ENCODE assay signal across 9 cellular contexts in the genomic region with DNA sequence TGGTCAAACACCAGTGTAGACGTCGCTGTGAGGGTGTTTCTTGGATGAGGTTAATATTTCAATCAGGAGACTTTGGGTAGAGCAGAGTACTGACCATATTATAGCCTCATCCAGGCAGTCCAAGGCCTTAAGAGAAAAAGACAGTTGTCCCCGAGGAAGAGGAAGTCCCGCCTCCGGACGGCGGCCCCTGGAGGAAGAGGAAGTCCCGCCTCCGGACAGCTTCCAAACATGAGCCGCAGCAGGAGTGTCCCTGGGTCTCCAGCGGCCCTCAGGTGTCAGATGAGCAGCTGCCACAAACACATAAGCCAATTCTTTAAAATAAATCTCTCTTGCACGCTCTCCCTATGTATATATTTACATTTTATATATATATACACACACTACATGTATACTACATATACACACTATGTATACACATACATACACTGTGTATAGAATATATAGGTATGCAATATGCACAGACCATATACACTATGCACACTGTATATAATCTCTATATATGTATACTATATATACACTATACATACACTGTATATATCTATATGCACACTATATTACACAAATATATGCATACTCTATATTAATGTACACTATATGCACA. TPM values are rescaled to one million over a fixed set of nuclear protein-coding genes. Genes with fewer than 3 reads are reported as not detected.
DNase-seq lines count a peak whose midpoint lies in the region; ATAC-seq, FAIRE-seq and TF ChIP-seq lines count a peak whose summit lies in the region.
"Had no signal": no experiment of that assay in that cellular context is flagged by ENCODE, and none has a peak within 500 bp of the region (broad histone marks: within the 10 kb centered on the region; RNA-seq: fewer than 3 reads in every experiment).

No MANE protein-coding gene starts in this region.

- H3K27me3 ChIP-seq in BE2C = no peaks in the 10 kb centered on the region

- ATAC-seq in HG03159 (IDR thresholded peaks at IDR 0.05; ENCODE audit: unreplicated experiment) (peak; percentile 65), GM18909 (IDR thresholded peaks at IDR 0.05; ENCODE audit: poor library complexity, unreplicated experiment) (no peak)

- H3K9ac ChIP-seq in kidney (ENCODE audit: low read length in 2 of 2) = no peak overlapping the region

- H3K4me1 ChIP-seq in BE2C (no peaks in the 10 kb centered on the region; the same call in 1 of the 2 replicates), kidney (ENCODE audit: control insufficient read depth in 1 of 2, insufficient read depth in 1 of 2, low read depth in 1 of 2, low read length in 2 of 2) (peaks cover 0 to 11% of the 10 kb centered on the region in 2 donors)

- no peak overlapping the region for H3K27ac ChIP-seq in kidney (ENCODE audit: low read depth in 2 of 2, low read length in 2 of 2)
- H3K27ac ChIP-seq: epithelial cell of prostate had no signal

- peak; percentile 39 for DNase-seq in BE2C
- peak; percentile 87 for DNase-seq in activated CD4-positive, alpha-beta T cell treated with anti-CD3 and anti-CD28 coated beads, Interleukin-2, amount 10 ng/mL, durations not matched to agents 24 days and 14 days
- DNase-seq in kidney = peak; percentile 84
- DNase-seq in kidney tubule cell (ENCODE audit: low spot score) = no peak
- no peak for DNase-seq in effector CD4-positive, alpha-beta T cell
- DNase-seq in posterior vena cava (ENCODE audit: low spot score) = no peak

- peak overlapping the region; percentile 49 for H3K27ac Mint-ChIP-seq in activated CD4-positive, alpha-beta T cell treated with anti-CD3 and anti-CD28 coated beads, Interleukin-2, amount 10 ng/mL, durations not matched to agents 24 days and 14 days

- no peak for FAIRE-seq in kidney (lab: Jason Lieb, UNC)

- H3K9me3 ChIP-seq in BE2C = no peaks in the 10 kb centered on the region
- H3K9me3 ChIP-seq in kidney (ENCODE audit: control insufficient read depth in 1 of 2, low read length in 2 of 2) = no peaks in the 10 kb centered on the region

- H3K4me3 ChIP-seq in BE2C (ENCODE audit: low read depth, low read length) (no peak overlapping the region), kidney (ENCODE audit: low read length in 2 of 2) (no peak overlapping the region)

- H3K36me3 Mint-ChIP-seq in activated CD4-positive, alpha-beta T cell treated with anti-CD3 and anti-CD28 coated beads, Interleukin-2, amount 10 ng/mL, durations not matched to agents 24 days and 14 days (ENCODE audit: low read depth) = no peaks in the 10 kb centered on the region

- TF ChIP-seq CTCF in BE2C (IDR thresholded peaks at IDR 0.05; ENCODE audit: low read depth, low read length) (no peak), kidney (IDR thresholded peaks at IDR 0.05; ENCODE audit: borderline replicate concordance, extremely low read depth, insufficient read depth) (no peak)

- H3K4me1 Mint-ChIP-seq in activated CD4-positive, alpha-beta T cell treated with anti-CD3 and anti-CD28 coated beads, Interleukin-2, amount 10 ng/mL, durations not matched to agents 24 days and 14 days = peaks cover 4% of the 10 kb centered on the region

- no peaks in the 10 kb centered on the region for H3K27me3 Mint-ChIP-seq in activated CD4-positive, alpha-beta T cell treated with anti-CD3 and anti-CD28 coated beads, Interleukin-2, amount 10 ng/mL, durations not matched to agents 24 days and 14 days

- intact Hi-C loops in activated CD4-positive, alpha-beta T cell treated with anti-CD3 and anti-CD28 coated beads, Interleukin-2, amount 10 ng/mL, durations not matched to agents 24 days and 14 days (cut with micrococcal nuclease) = loop anchor here (1.0 kb wide), 1 partner anchor 9 kb away; no protein-coding TSS in a partner anchor
- intact Hi-C loops in kidney (cut with DNase I) = no loop called here
- intact Hi-C loops in posterior vena cava (cut with DNase I) = no loop called here

- no peaks in the 10 kb centered on the region for H3K9me3 Mint-ChIP-seq in activated CD4-positive, alpha-beta T cell treated with anti-CD3 and anti-CD28 coated beads, Interleukin-2, amount 10 ng/mL, durations not matched to agents 24 days and 14 days

- H3K4me3 Mint-ChIP-seq in activated CD4-positive, alpha-beta T cell treated with anti-CD3 and anti-CD28 coated beads, Interleukin-2, amount 10 ng/mL, durations not matched to agents 24 days and 14 days = peak overlapping the region; percentile 40

- H3K36me3 ChIP-seq in BE2C (no peaks in the 10 kb centered on the region), kidney (ENCODE audit: control insufficient read depth in 1 of 2, insufficient read depth in 2 of 2, low read length in 2 of 2) (no peaks in the 10 kb centered on the region)

RNA-seq across cellular contexts. Expression of a gene that starts 37.5 kb away (rescaled TPM):
- 52.5 TPM for polyA plus RNA-seq in BE2C (2012; ENCODE audit: insufficient read depth, insufficient read length, low read depth)
- 4.9 and 5.0 TPM in 2 replicates for total RNA-seq in activated CD4-positive, alpha-beta T cell treated with anti-CD3 and anti-CD28 coated beads, Interleukin-2, amount 10 ng/mL, durations not matched to agents 24 days and 14 days
- 24.3 TPM for total RNA-seq in kidney
- polyA plus RNA-seq in kidney (ENCODE audit: insufficient read depth, low read depth, low replicate concordance) = 12.9 TPM
- total RNA-seq in posterior vena cava = 10 to 100 TPM; 10.4 to 16.1 TPM

Comparison
In these comparisons a context has a peak if more than half of its experiments do, and no peak if none do; other contexts are left out.
1. DNase-seq: peak in BE2C (single experiment), activated CD4-positive, alpha-beta T cell treated with anti-CD3 and anti-CD28 coated beads, Interleukin-2, amount 10 ng/mL, durations not matched to agents 24 days and 14 days (single experiment) and kidney (single experiment); none in kidney tubule cell (single experiment), effector CD4-positive, alpha-beta T cell (single experiment) and posterior vena cava (single experiment).